Comparison of ENCODE assay signal across 19 cellular contexts in genomic region chr11:76316726-76317125, GRCh38.
DNase-seq lines count a peak whose midpoint lies in the region; ATAC-seq, FAIRE-seq and TF ChIP-seq lines count a peak whose summit lies in the region.
"Had no signal": no experiment of that assay in that cellular context is flagged by ENCODE, and none has a peak within 500 bp of the region (broad histone marks: within the 10 kb centered on the region; RNA-seq: fewer than 3 reads in every experiment).

No MANE protein-coding gene starts in this region.

- intact Hi-C loops in HepG2 (cut with micrococcal nuclease; ENCODE audit: unreplicated experiment), result loop anchor here (5.0 kb wide), 1 partner anchor 514 kb away; no protein-coding TSS in a partner anchor

- H3K4me3 ChIP-seq in HepG2 (replicated peaks in 1 of 3; ENCODE audit: insufficient read depth in 1 of 3, low read depth in 2 of 3, low read length in 3 of 3), result no peak overlapping the region
- no peak overlapping the region for H3K4me3 ChIP-seq in osteoblast (ENCODE audit: insufficient read depth, low read length)
- H3K4me3 ChIP-seq: A549 had no signal

- no peak overlapping the region for H3K9ac ChIP-seq in HepG2 (ENCODE audit: insufficient read depth, low read depth, low read length)

- 0% methylated on average over 3 of the region's 3 CpGs for WGBS in HepG2 (ENCODE audit: low lambda C conversion rate)

- H3K9me3 ChIP-seq in HepG2 (ENCODE audit: low read length), result no peaks in the 10 kb centered on the region
- H3K9me3 ChIP-seq in osteoblast (ENCODE audit: low read depth, low read length), result no peaks in the 10 kb centered on the region
- H3K9me3 ChIP-seq: A549 had no signal

- peak; percentile 51 for ATAC-seq in HepG2
- ATAC-seq in HG02759 (IDR thresholded peaks at IDR 0.05; ENCODE audit: unreplicated experiment), result no peak
- ATAC-seq: A549 had no signal

- TF ChIP-seq CTCF in HepG2 (CRISPR knock-in tag; IDR thresholded peaks at IDR 0.05), result no peak
- TF ChIP-seq CTCF in osteoblast (IDR thresholded peaks at IDR 0.05; ENCODE audit: extremely low read depth, low read depth, low read length), result no peak

- TF ChIP-seq RAD21 in HepG2 (CRISPR knock-in tag; IDR thresholded peaks at IDR 0.05), result no peak

- H4K20me1 ChIP-seq in HepG2 (ENCODE audit: insufficient read depth, low read length) (no peaks in the 10 kb centered on the region; the same call in 1 of the 2 replicates), osteoblast (ENCODE audit: insufficient read depth, low read length) (no peaks in the 10 kb centered on the region)

- H3K36me3 ChIP-seq in HepG2 (replicated peaks in 1 of 2; ENCODE audit: control insufficient read depth in 1 of 2, insufficient read depth in 2 of 2, low read length in 2 of 2) (no peaks in the 10 kb centered on the region), osteoblast (ENCODE audit: insufficient read depth, low read length) (no peaks in the 10 kb centered on the region)

- H3K27me3 ChIP-seq in HepG2 (ENCODE audit: control insufficient read depth in 1 of 2, insufficient read depth in 2 of 2, low read length in 2 of 2), result peaks cover 3 to 27% of the 10 kb centered on the region in 2 experiments; a peak in 3 of 5 replicates
- peaks cover 18% of the 10 kb centered on the region for H3K27me3 ChIP-seq in osteoblast (ENCODE audit: insufficient read depth, low read length)

- H3K79me2 ChIP-seq in HepG2 (ENCODE audit: insufficient read depth, low read length), result no peaks in the 10 kb centered on the region
- no peaks in the 10 kb centered on the region for H3K79me2 ChIP-seq in osteoblast (ENCODE audit: insufficient read depth, low read length)

- no peak overlapping the region for H3K27ac ChIP-seq in HepG2 (ENCODE audit: extremely low read length, insufficient read depth, low read length)
- no peak overlapping the region for H3K27ac ChIP-seq in osteoblast (ENCODE audit: low read depth, low read length)
- H3K27ac ChIP-seq: 22Rv1, A549 had no signal

- H3K4me1 ChIP-seq in HepG2 (ENCODE audit: insufficient read depth, low read length), result peaks cover 13% of the 10 kb centered on the region
- H3K4me1 ChIP-seq in osteoblast (ENCODE audit: insufficient read depth, low read length), result no peaks in the 10 kb centered on the region
- H3K4me1 ChIP-seq: A549 had no signal

- DNase-seq in DMS53 (lab: John Stamatoyannopoulos, UW), result peak; percentile 60
- no peak for DNase-seq in DMS53 treated with DMSO at 0.1 percent for 48 hours (lab: John Stamatoyannopoulos, UW; ENCODE audit: unreplicated experiment)
- DNase-seq in HepG2 (ENCODE audit: low spot score), result no peak
- peak; percentile 80 for DNase-seq in osteoblast (ENCODE audit: insufficient read length, low spot score, missing footprints)
- no peak for DNase-seq in OCI-M2 (lab: John Stamatoyannopoulos, UW; ENCODE audit: unreplicated experiment)
- no peak for DNase-seq in COR-L47 (lab: John Stamatoyannopoulos, UW)
- DNase-seq: AML-193; CD4-positive, alpha-beta memory T cell; DMS 273 treated with DMSO at 0.1 percent for 48 hours; DMS79; GDM1; H9; KG1 had no signal

- in situ Hi-C loops in HepG2 (cut with HindIII; ENCODE audit: extremely low pct_ligation_motif_present, low pct_unique_long_range_greater_than_20kb), result loop anchor here (5.0 kb wide), 2 partner anchors 104 to 419 kb away; no protein-coding TSS in a partner anchor

- H3K4me2 ChIP-seq in HepG2 (ENCODE audit: low read depth, low read length) (no peak overlapping the region), osteoblast (ENCODE audit: insufficient read depth, low read length) (no peak overlapping the region)
- H3K4me2 ChIP-seq: A549 had no signal

- CTCF ChIA-PET in HepG2 (lab: Yijun Ruan, JAX; ENCODE audit: low intra/inter-chr PET ratio, low total read pairs), result interaction anchor here (3.2 kb wide), 1 partner anchor 108 kb away, joined by 47 read pairs; no protein-coding TSS in a partner anchor

- FAIRE-seq in HepG2 (lab: Jason Lieb, UNC), result no peak
- FAIRE-seq: A549, GM12892, GM18507, H1 had no signal

- no peak for TF ChIP-seq POLR2A in HepG2 (IDR thresholded peaks at IDR 0.05; ENCODE audit: insufficient read depth in 1 of 2, low read depth in 2 of 2, low read length in 2 of 2)

- no TSS peak for BruUV-seq in HepG2 (replicated peaks; lab: Mats Ljungman, UMichigan)

- POLR2A ChIA-PET in HepG2 (lab: Yijun Ruan, JAX), result no interaction called here

- TF ChIP-seq EP300 in HepG2 (IDR thresholded peaks at IDR 0.05; ENCODE audit: low read depth in 2 of 2, low read length in 2 of 2) (no peak), HepG2 (CRISPR knock-in tag; IDR thresholded peaks at IDR 0.05; ENCODE audit: borderline replicate concordance) (no peak)

- no peak overlapping the region for H2AFZ ChIP-seq in HepG2 (ENCODE audit: low read length)
- no peak overlapping the region for H2AFZ ChIP-seq in osteoblast (ENCODE audit: low read length)

TF ChIP-seq in HepG2, 621 proteins besides CTCF, POLR2A, EP300 and RAD21:
- TF ChIP-seq RXRB (CRISPR knock-in tag; IDR thresholded peaks at IDR 0.05; ENCODE audit: borderline replicate concordance), result 0 out of 2 replicates have a peak, but pooled peaks have one; percentile 23
- TF ChIP-seq CEBPB (IDR thresholded peaks at IDR 0.05; ENCODE audit: borderline replicate concordance, low read depth, low read length), result peak; percentile 64; the same call in 1 of the 2 replicates
- TF ChIP-seq BCL6 (CRISPR knock-in tag; IDR thresholded peaks at IDR 0.05), result peak; percentile 43; the same call in 1 of the 2 replicates
- no peak for TF ChIP-seq ZNF276 (CRISPR knock-in tag; IDR thresholded peaks at IDR 0.05; ENCODE audit: low read depth)
- TF ChIP-seq FUBP1 (CRISPR knock-in tag; IDR thresholded peaks at IDR 0.05; ENCODE audit: borderline replicate concordance), result no peak
- TF ChIP-seq KDM5A (IDR thresholded peaks at IDR 0.05; ENCODE audit: borderline replicate concordance, low read length), result no peak
- no peak for TF ChIP-seq NKX3-1 (CRISPR knock-in tag; IDR thresholded peaks at IDR 0.05)
- TF ChIP-seq RARA (CRISPR knock-in tag; IDR thresholded peaks at IDR 0.05), result peak; percentile 25; the same call in 1 of the 2 replicates

Comparison
In these comparisons a context has a peak if more than half of its experiments do, and no peak if none do; other contexts are left out.
1. DNase-seq: peak in DMS53 (single experiment) and osteoblast (single experiment); none in DMS53 treated with DMSO at 0.1 percent for 48 hours (single experiment), HepG2 (single experiment), OCI-M2 (single experiment) and COR-L47 (single experiment).